ENCODE assay signal across 19 cellular contexts in genomic region chr6:117557951-117558350, GRCh38.
"Had no signal": no experiment of that assay in that cellular context is flagged by ENCODE, and none has a peak within 500 bp of the region (broad histone marks: within the 10 kb centered on the region; RNA-seq: fewer than 3 reads in every experiment).

No MANE protein-coding gene starts in this region.

- ATAC-seq: activated CD8-positive, alpha-beta T cell treated with anti-CD3 and anti-CD28 coated beads, Interleukin-2, amount 10 ng/mL, durations not matched to agents 7 days and 5 days; activated naive CD4-positive, alpha-beta T cell treated with anti-CD3 and anti-CD28 coated beads, Interleukin-2, amount 50 U/mL, for 72 hours; activated T-cell treated with anti-CD3 and anti-CD28 coated beads, Interleukin-2, amount 50 U/mL, for 72 hours; left ventricle myocardium superior; natural killer cell; T-helper 17 cell had no signal

- H3K27me3 Mint-ChIP-seq: stimulated activated naive CD8-positive, alpha-beta T cell treated with anti-CD3 and anti-CD28 coated beads, Interleukin-15, Interleukin-2, amounts not matched to agents 100 ng/mL and 50 ng/mL, for 24 hours; T-helper 17 cell; type B pancreatic cell had no signal

- H3K9me3 Mint-ChIP-seq: activated naive CD4-positive, alpha-beta T cell treated with anti-CD3 and anti-CD28 coated beads, Interleukin-2, amount 50 U/mL, for 72 hours; activated T-cell treated with anti-CD3 and anti-CD28 coated beads, Interleukin-2, amount 50 U/mL, for 72 hours; dendritic cell treated with granulocyte-macrophage colony-stimulating factor and Interleukin-4, amounts not matched to agents 40 ng/mL and 50 ng/mL, for 4 days; memory B cell; natural killer cell; stimulated activated naive CD8-positive, alpha-beta T cell treated with anti-CD3 and anti-CD28 coated beads, Interleukin-15, Interleukin-2, amounts not matched to agents 100 ng/mL and 50 ng/mL, for 24 hours; type B pancreatic cell had no signal

- DNase-seq: activated CD4-positive, alpha-beta T cell treated with anti-CD3 and anti-CD28 coated beads for 4 hours; activated CD8-positive, alpha-beta memory T cell treated with anti-CD3 and anti-CD28 coated beads, Interleukin-2, amount 50 U/mL, for 48 hours; activated CD8-positive, alpha-beta T cell treated with anti-CD3 and anti-CD28 coated beads, Interleukin-2, amount 10 ng/mL, durations not matched to agents 7 days and 5 days; activated gamma-delta T cell; activated T-cell treated with anti-CD3 and anti-CD28 coated beads, Interleukin-2, amount 50 U/mL, for 72 hours; central memory CD4-positive, alpha-beta T cell; effector memory CD4-positive, alpha-beta T cell; left ventricle myocardium superior; natural killer cell; nucleus accumbens; posterior cingulate gyrus; retina; T-helper 17 cell had no signal

- H3K4me3 Mint-ChIP-seq: activated CD8-positive, alpha-beta T cell treated with anti-CD3 and anti-CD28 coated beads, Interleukin-2, amount 10 ng/mL, durations not matched to agents 7 days and 5 days; activated T-cell treated with anti-CD3 and anti-CD28 coated beads, Interleukin-2, amount 50 U/mL, for 72 hours; dendritic cell treated with granulocyte-macrophage colony-stimulating factor and Interleukin-4, amounts not matched to agents 40 ng/mL and 50 ng/mL, for 4 days; memory B cell; natural killer cell; stimulated activated naive CD8-positive, alpha-beta T cell treated with anti-CD3 and anti-CD28 coated beads, Interleukin-15, Interleukin-2, amounts not matched to agents 100 ng/mL and 50 ng/mL, for 24 hours; T-helper 17 cell; type B pancreatic cell had no signal

- H3K9me3 ChIP-seq: suprapubic skin had no signal

- H3K4me3 ChIP-seq: suprapubic skin had no signal

- H3K36me3 Mint-ChIP-seq: activated naive CD4-positive, alpha-beta T cell treated with anti-CD3 and anti-CD28 coated beads, Interleukin-2, amount 50 U/mL, for 72 hours; natural killer cell had no signal

- H3K27me3 ChIP-seq: suprapubic skin had no signal

- H3K27ac ChIP-seq: suprapubic skin had no signal

- H3K27ac Mint-ChIP-seq: activated CD8-positive, alpha-beta T cell treated with anti-CD3 and anti-CD28 coated beads, Interleukin-2, amount 10 ng/mL, durations not matched to agents 7 days and 5 days; activated naive CD4-positive, alpha-beta T cell treated with anti-CD3 and anti-CD28 coated beads, Interleukin-2, amount 50 U/mL, for 72 hours; activated T-cell treated with anti-CD3 and anti-CD28 coated beads, Interleukin-2, amount 50 U/mL, for 72 hours; dendritic cell treated with granulocyte-macrophage colony-stimulating factor and Interleukin-4, amounts not matched to agents 40 ng/mL and 50 ng/mL, for 4 days; memory B cell; natural killer cell; stimulated activated naive CD8-positive, alpha-beta T cell treated with anti-CD3 and anti-CD28 coated beads, Interleukin-15, Interleukin-2, amounts not matched to agents 100 ng/mL and 50 ng/mL, for 24 hours; T-helper 17 cell; type B pancreatic cell had no signal
